31 cellular contexts compared by ENCODE assay signal in genomic region chr1:160068231-160068630, GRCh38. TPM values are rescaled to one million over a fixed set of nuclear protein-coding genes. Genes with fewer than 3 reads are reported as not detected.
A peak's percentile ranks its signal among the peaks of the same experiment; 100 is the strongest.
DNase-seq lines count a peak whose midpoint lies in the region; ATAC-seq and TF ChIP-seq lines count a peak whose summit lies in the region.
"Had no signal": no experiment of that assay in that cellular context is flagged by ENCODE, and none has a peak within 500 bp of the region (broad histone marks: within the 10 kb centered on the region; RNA-seq: fewer than 3 reads in every experiment).

No MANE protein-coding gene starts in this region.

- no peak for ATAC-seq in GM18873 (IDR thresholded peaks at IDR 0.05; ENCODE audit: low FRiP score, unreplicated experiment)
- ATAC-seq: activated CD8-positive, alpha-beta T cell treated with anti-CD3 and anti-CD28 coated beads for 36 hours; left lung had no signal

- peak; percentile 97 for DNase-seq in Ammon's horn (ENCODE audit: low spot score)
- peak; percentile 42 for DNase-seq in chondrocyte (ENCODE audit: low spot score)
- peak; percentile 95 for DNase-seq in medulla oblongata (ENCODE audit: extremely low spot score)
- DNase-seq in osteoblast (ENCODE audit: insufficient read length, low spot score, missing footprints), result peak; percentile 70
- DNase-seq in germinal center (ENCODE audit: low spot score), result no peak
- DNase-seq in 8988T, result no peak
- DNase-seq in AG08396 (ENCODE audit: low spot score), result no peak
- DNase-seq: activated CD8-positive, alpha-beta memory T cell treated with anti-CD3 and anti-CD28 coated beads, Interleukin-2, amount 50 U/mL, for 48 hours; activated CD8-positive, alpha-beta T cell treated with anti-CD3 and anti-CD28 coated beads for 36 hours; activated naive CD4-positive, alpha-beta T cell treated with Interleukin-2 at 50 U/mL for 16 hours; brain microvascular endothelial cell; CD8-positive, alpha-beta memory T cell; H9; immature natural killer cell; Kasumi-1; left lung; mesenchymal stem cell; NCI-H1436; NCI-H774; SHP77 treated with DMSO at 0.1 percent for 48 hours; small intestine; stimulated activated naive CD4-positive, alpha-beta T cell; testis; uterus had no signal

- TF ChIP-seq CTCF in chondrocyte (IDR thresholded peaks at IDR 0.05) (no peak), osteoblast (IDR thresholded peaks at IDR 0.05; ENCODE audit: extremely low read depth, low read depth, low read length) (no peak)

- peaks cover 69% of the 10 kb centered on the region for H3K27me3 ChIP-seq in osteoblast (ENCODE audit: insufficient read depth, low read length)
- H3K27me3 ChIP-seq: testis, uterus had no signal

- H3K27ac ChIP-seq in osteoblast (ENCODE audit: low read depth, low read length), result no peak overlapping the region
- H3K27ac ChIP-seq: brain microvascular endothelial cell, left lung, testis, uterus had no signal

- no peaks in the 10 kb centered on the region for H3K9me3 ChIP-seq in osteoblast (ENCODE audit: low read depth, low read length)
- H3K9me3 ChIP-seq: left lung, testis, uterus had no signal

- no peaks in the 10 kb centered on the region for H3K79me2 ChIP-seq in osteoblast (ENCODE audit: insufficient read depth, low read length)

- no peaks in the 10 kb centered on the region for H4K20me1 ChIP-seq in osteoblast (ENCODE audit: insufficient read depth, low read length)

- H3K36me3 Mint-ChIP-seq in chondrocyte (ENCODE audit: low read depth), result no peaks in the 10 kb centered on the region
- H3K36me3 Mint-ChIP-seq: immature natural killer cell had no signal

- no peak overlapping the region for H2AFZ ChIP-seq in osteoblast (ENCODE audit: low read length)

- peaks cover 11% of the 10 kb centered on the region for H3K4me1 Mint-ChIP-seq in chondrocyte (ENCODE audit: low read depth)

- H3K36me3 ChIP-seq in osteoblast (ENCODE audit: insufficient read depth, low read length), result no peaks in the 10 kb centered on the region
- H3K36me3 ChIP-seq: brain microvascular endothelial cell, left lung, uterus had no signal

- H3K9me3 Mint-ChIP-seq in chondrocyte (ENCODE audit: low read depth), result no peaks in the 10 kb centered on the region
- H3K9me3 Mint-ChIP-seq: activated CD8-positive, alpha-beta T cell treated with anti-CD3 and anti-CD28 coated beads for 36 hours; activated T-helper 1 cell treated with anti-CD3 and anti-CD28 coated beads, Interleukin-12 subunit alpha, Interleukin-12 subunit beta, Interleukin-2, Interleukin-4 antibody, amounts not matched to agents 30 ng/mL and 10 ng/mL and 1 ng/mL, durations not matched to agents 14 hours and 24 hours and 36 hours; CD8-positive, alpha-beta memory T cell; H9 had no signal

- no peak overlapping the region for H3K27ac Mint-ChIP-seq in chondrocyte (ENCODE audit: unreplicated experiment)
- H3K27ac Mint-ChIP-seq: activated CD8-positive, alpha-beta T cell treated with anti-CD3 and anti-CD28 coated beads for 36 hours; activated T-helper 1 cell treated with anti-CD3 and anti-CD28 coated beads, Interleukin-12 subunit alpha, Interleukin-12 subunit beta, Interleukin-2, Interleukin-4 antibody, amounts not matched to agents 30 ng/mL and 10 ng/mL and 1 ng/mL, durations not matched to agents 14 hours and 24 hours and 36 hours; H9; immature natural killer cell had no signal

- H3K4me1 ChIP-seq in osteoblast (ENCODE audit: insufficient read depth, low read length), result no peaks in the 10 kb centered on the region
- H3K4me1 ChIP-seq: uterus had no signal

- no peak overlapping the region for H3K4me2 ChIP-seq in osteoblast (ENCODE audit: insufficient read depth, low read length)

- H3K27me3 Mint-ChIP-seq in chondrocyte (ENCODE audit: low read depth), result peaks cover 63% of the 10 kb centered on the region

- no peak overlapping the region for H3K4me3 Mint-ChIP-seq in chondrocyte (ENCODE audit: unreplicated experiment)
- H3K4me3 Mint-ChIP-seq: activated CD8-positive, alpha-beta T cell treated with anti-CD3 and anti-CD28 coated beads for 36 hours; activated T-helper 1 cell treated with anti-CD3 and anti-CD28 coated beads, Interleukin-12 subunit alpha, Interleukin-12 subunit beta, Interleukin-2, Interleukin-4 antibody, amounts not matched to agents 30 ng/mL and 10 ng/mL and 1 ng/mL, durations not matched to agents 14 hours and 24 hours and 36 hours had no signal

- no peak overlapping the region for H3K4me3 ChIP-seq in osteoblast (ENCODE audit: insufficient read depth, low read length)
- H3K4me3 ChIP-seq: left lung, testis, uterus had no signal

RNA-seq across cellular contexts. Expression of gene KCNJ10, which starts 1.7 kb away (rescaled TPM):
- total RNA-seq in chondrocyte (not detected in 3 replicates), osteoblast (not detected in 2 replicates)
- total RNA-seq: activated T-helper 1 cell treated with anti-CD3 and anti-CD28 coated beads, Interleukin-12 subunit alpha, Interleukin-12 subunit beta, Interleukin-2, Interleukin-4 antibody, amounts not matched to agents 30 ng/mL and 10 ng/mL and 1 ng/mL, durations not matched to agents 14 hours and 24 hours and 36 hours; endothelial cell of umbilical vein; myocyte; omental fat pad; T-helper 2 cell treated with Interferon-gamma antibody and Interleukin-4, amounts not matched to agents 100 ng/mL and 5 ng/mL, for 36 hours had no signal

RNA-seq across cellular contexts. Expression of gene KCNJ9, which starts 13.1 kb away (rescaled TPM):
- not detected in 3 replicates for total RNA-seq in chondrocyte
- not detected in 2 replicates for total RNA-seq in osteoblast
- total RNA-seq: activated CD8-positive, alpha-beta T cell treated with anti-CD3 and anti-CD28 coated beads for 36 hours; activated T-helper 1 cell treated with anti-CD3 and anti-CD28 coated beads, Interleukin-12 subunit alpha, Interleukin-12 subunit beta, Interleukin-2, Interleukin-4 antibody, amounts not matched to agents 30 ng/mL and 10 ng/mL and 1 ng/mL, durations not matched to agents 14 hours and 24 hours and 36 hours; endothelial cell of umbilical vein; left lung; myocyte; omental fat pad; renal cortical epithelial cell; T-helper 2 cell treated with Interferon-gamma antibody and Interleukin-4, amounts not matched to agents 100 ng/mL and 5 ng/mL, for 36 hours had no signal

RNA-seq across cellular contexts. Expression of gene IGSF8, which starts 30.2 kb away (rescaled TPM):
- total RNA-seq in chondrocyte (19.5 to 27.3 TPM (median 25.3 TPM) in 3 replicates), osteoblast (18.0 and 19.9 TPM in 2 replicates)

RNA-seq across cellular contexts. Expression of gene PIGM, which starts 36.4 kb away (rescaled TPM):
- total RNA-seq in chondrocyte, result 5.7 to 6.9 TPM (median 6.5 TPM) in 3 replicates
- total RNA-seq in osteoblast, result 7.2 and 7.4 TPM in 2 replicates

RNA-seq across cellular contexts. Expression of gene ATP1A2, which starts 47.3 kb away (rescaled TPM):
- 1.3 to 3.9 TPM (median 2.9 TPM) in 3 replicates for total RNA-seq in chondrocyte
- total RNA-seq in osteoblast, result 0.72 and 1.2 TPM in 2 replicates
- total RNA-seq: activated CD8-positive, alpha-beta T cell treated with anti-CD3 and anti-CD28 coated beads for 36 hours; activated T-helper 1 cell treated with anti-CD3 and anti-CD28 coated beads, Interleukin-12 subunit alpha, Interleukin-12 subunit beta, Interleukin-2, Interleukin-4 antibody, amounts not matched to agents 30 ng/mL and 10 ng/mL and 1 ng/mL, durations not matched to agents 14 hours and 24 hours and 36 hours; CD8-positive, alpha-beta memory T cell; endothelial cell of umbilical vein; T-helper 2 cell treated with Interferon-gamma antibody and Interleukin-4, amounts not matched to agents 100 ng/mL and 5 ng/mL, for 36 hours had no signal

Comparison
In these comparisons a context has a peak if more than half of its experiments do, and no peak if none do; other contexts are left out.
1. DNase-seq: peak in Ammon's horn (single experiment), chondrocyte (single experiment), medulla oblongata (single experiment) and osteoblast (single experiment); none in germinal center (single experiment), 8988T (single experiment) and AG08396 (single experiment).